Comparison of ENCODE assay signal across 2 cellular contexts in genomic region chr6:27358786-27359185, GRCh38.
TF ChIP-seq lines count a peak whose summit lies in the region.

No MANE protein-coding gene starts in this region.

TF ChIP-seq in HEK293, 187 proteins besides CTCF, POLR2A, EP300 and RAD21 (continues in another document):
- TF ChIP-seq ZNF701 (tag by site-specific recombination; IDR thresholded peaks at IDR 0.05) (no peak), KLF9 (tag by site-specific recombination; IDR thresholded peaks at IDR 0.05; ENCODE audit: low read depth) (no peak), PRDM2 (tag by site-specific recombination; IDR thresholded peaks at IDR 0.05; ENCODE audit: borderline replicate concordance) (no peak), ZNF280C (tag by site-specific recombination; IDR thresholded peaks at IDR 0.05) (no peak), ZNF670 (tag by site-specific recombination; IDR thresholded peaks at IDR 0.05; ENCODE audit: low read depth) (no peak), ZBTB21 (tag by site-specific recombination; IDR thresholded peaks at IDR 0.05) (no peak), ZNF600 (tag by site-specific recombination; IDR thresholded peaks at IDR 0.05) (no peak), ZNF280D (tag by site-specific recombination; IDR thresholded peaks at IDR 0.05) (no peak), ZNF501 (tag by site-specific recombination; IDR thresholded peaks at IDR 0.05) (no peak), ZNF302 (tag by site-specific recombination; IDR thresholded peaks at IDR 0.05; ENCODE audit: low read depth) (no peak), ZNF777 (tag by site-specific recombination; IDR thresholded peaks at IDR 0.05; ENCODE audit: borderline replicate concordance) (no peak), INSM2 (tag by site-specific recombination; IDR thresholded peaks at IDR 0.05) (no peak)

TF ChIP-seq in K562, 482 proteins besides CTCF, POLR2A, EP300 and RAD21:
- peak; percentile 98 for TF ChIP-seq ZNF274 (IDR thresholded peaks at IDR 0.05; ENCODE audit: borderline replicate concordance, low read depth, low read length)
- TF ChIP-seq TRIM28 (IDR thresholded peaks at IDR 0.05): peak; percentile 71; the same call in 1 of the 2 replicates
- no peak for TF ChIP-seq ZNF766 (CRISPR knock-in tag; conservative IDR thresholded peaks at IDR 0.05)
